1 cellular context compared by ENCODE assay signal in genomic region chr13:28540612-28541011, GRCh38.
TF ChIP-seq lines count a peak whose summit lies in the region.

No MANE protein-coding gene starts in this region.

TF ChIP-seq in GM23338, 12 proteins besides CTCF, POLR2A, EP300 and RAD21 (continued from another document):
- TF ChIP-seq, protein P1, sequence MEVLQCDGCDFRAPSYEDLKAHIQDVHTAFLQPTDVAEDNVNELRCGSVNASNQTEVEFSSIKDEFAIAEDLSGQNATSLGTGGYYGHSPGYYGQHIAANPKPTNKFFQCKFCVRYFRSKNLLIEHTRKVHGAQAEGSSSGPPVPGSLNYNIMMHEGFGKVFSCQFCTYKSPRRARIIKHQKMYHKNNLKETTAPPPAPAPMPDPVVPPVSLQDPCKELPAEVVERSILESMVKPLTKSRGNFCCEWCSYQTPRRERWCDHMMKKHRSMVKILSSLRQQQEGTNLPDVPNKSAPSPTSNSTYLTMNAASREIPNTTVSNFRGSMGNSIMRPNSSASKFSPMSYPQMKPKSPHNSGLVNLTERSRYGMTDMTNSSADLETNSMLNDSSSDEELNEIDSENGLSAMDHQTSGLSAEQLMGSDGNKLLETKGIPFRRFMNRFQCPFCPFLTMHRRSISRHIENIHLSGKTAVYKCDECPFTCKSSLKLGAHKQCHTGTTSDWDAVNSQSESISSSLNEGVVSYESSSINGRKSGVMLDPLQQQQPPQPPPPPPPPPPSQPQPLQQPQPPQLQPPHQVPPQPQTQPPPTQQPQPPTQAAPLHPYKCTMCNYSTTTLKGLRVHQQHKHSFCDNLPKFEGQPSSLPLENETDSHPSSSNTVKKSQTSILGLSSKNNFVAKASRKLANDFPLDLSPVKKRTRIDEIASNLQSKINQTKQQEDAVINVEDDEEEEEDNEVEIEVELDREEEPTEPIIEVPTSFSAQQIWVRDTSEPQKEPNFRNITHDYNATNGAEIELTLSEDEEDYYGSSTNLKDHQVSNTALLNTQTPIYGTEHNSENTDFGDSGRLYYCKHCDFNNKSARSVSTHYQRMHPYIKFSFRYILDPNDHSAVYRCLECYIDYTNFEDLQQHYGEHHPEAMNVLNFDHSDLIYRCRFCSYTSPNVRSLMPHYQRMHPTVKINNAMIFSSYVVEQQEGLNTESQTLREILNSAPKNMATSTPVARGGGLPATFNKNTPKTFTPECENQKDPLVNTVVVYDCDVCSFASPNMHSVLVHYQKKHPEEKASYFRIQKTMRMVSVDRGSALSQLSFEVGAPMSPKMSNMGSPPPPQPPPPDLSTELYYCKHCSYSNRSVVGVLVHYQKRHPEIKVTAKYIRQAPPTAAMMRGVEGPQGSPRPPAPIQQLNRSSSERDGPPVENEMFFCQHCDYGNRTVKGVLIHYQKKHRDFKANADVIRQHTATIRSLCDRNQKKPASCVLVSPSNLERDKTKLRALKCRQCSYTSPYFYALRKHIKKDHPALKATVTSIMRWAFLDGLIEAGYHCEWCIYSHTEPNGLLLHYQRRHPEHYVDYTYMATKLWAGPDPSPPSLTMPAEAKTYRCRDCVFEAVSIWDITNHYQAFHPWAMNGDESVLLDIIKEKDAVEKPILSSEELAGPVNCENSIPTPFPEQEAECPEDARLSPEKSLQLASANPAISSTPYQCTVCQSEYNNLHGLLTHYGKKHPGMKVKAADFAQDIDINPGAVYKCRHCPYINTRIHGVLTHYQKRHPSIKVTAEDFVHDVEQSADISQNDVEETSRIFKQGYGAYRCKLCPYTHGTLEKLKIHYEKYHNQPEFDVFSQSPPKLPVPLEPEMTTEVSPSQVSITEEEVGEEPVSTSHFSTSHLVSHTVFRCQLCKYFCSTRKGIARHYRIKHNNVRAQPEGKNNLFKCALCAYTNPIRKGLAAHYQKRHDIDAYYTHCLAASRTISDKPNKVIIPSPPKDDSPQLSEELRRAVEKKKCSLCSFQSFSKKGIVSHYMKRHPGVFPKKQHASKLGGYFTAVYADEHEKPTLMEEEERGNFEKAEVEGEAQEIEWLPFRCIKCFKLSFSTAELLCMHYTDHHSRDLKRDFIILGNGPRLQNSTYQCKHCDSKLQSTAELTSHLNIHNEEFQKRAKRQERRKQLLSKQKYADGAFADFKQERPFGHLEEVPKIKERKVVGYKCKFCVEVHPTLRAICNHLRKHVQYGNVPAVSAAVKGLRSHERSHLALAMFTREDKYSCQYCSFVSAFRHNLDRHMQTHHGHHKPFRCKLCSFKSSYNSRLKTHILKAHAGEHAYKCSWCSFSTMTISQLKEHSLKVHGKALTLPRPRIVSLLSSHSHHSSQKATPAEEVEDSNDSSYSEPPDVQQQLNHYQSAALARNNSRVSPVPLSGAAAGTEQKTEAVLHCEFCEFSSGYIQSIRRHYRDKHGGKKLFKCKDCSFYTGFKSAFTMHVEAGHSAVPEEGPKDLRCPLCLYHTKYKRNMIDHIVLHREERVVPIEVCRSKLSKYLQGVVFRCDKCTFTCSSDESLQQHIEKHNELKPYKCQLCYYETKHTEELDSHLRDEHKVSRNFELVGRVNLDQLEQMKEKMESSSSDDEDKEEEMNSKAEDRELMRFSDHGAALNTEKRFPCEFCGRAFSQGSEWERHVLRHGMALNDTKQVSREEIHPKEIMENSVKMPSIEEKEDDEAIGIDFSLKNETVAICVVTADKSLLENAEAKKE (CRISPR knock-in tag; IDR thresholded peaks at IDR 0.05) = no peak
- TF ChIP-seq, protein P2, sequence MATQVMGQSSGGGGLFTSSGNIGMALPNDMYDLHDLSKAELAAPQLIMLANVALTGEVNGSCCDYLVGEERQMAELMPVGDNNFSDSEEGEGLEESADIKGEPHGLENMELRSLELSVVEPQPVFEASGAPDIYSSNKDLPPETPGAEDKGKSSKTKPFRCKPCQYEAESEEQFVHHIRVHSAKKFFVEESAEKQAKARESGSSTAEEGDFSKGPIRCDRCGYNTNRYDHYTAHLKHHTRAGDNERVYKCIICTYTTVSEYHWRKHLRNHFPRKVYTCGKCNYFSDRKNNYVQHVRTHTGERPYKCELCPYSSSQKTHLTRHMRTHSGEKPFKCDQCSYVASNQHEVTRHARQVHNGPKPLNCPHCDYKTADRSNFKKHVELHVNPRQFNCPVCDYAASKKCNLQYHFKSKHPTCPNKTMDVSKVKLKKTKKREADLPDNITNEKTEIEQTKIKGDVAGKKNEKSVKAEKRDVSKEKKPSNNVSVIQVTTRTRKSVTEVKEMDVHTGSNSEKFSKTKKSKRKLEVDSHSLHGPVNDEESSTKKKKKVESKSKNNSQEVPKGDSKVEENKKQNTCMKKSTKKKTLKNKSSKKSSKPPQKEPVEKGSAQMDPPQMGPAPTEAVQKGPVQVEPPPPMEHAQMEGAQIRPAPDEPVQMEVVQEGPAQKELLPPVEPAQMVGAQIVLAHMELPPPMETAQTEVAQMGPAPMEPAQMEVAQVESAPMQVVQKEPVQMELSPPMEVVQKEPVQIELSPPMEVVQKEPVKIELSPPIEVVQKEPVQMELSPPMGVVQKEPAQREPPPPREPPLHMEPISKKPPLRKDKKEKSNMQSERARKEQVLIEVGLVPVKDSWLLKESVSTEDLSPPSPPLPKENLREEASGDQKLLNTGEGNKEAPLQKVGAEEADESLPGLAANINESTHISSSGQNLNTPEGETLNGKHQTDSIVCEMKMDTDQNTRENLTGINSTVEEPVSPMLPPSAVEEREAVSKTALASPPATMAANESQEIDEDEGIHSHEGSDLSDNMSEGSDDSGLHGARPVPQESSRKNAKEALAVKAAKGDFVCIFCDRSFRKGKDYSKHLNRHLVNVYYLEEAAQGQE (IDR thresholded peaks at IDR 0.05; ENCODE audit: unreplicated experiment) = no peak
- no peak for TF ChIP-seq CREB1 (CRISPR knock-in tag; IDR thresholded peaks at IDR 0.05; ENCODE audit: low read depth)
